In the genomic region with DNA sequence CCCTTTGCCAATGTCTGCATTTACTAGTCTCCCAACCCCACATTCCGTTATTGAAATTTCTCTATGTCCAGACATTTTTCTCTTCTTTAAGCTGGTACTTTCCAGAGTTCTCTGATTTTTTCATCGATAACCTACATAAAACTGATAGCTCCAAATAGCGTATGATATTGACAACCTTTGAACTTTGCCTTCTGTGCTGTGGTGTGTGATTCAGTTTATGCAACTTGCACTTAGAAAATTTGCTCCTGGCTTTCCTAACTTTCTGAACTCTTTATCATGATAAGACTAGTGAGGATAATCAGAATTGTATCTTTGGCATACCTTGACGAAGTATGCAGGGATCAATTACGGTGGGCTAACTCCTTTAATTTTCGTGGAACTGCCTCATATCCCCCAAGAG, we compare ENCODE assay signal across 1 cellular context.
TF ChIP-seq lines count a peak whose summit lies in the region.

No MANE protein-coding gene starts in this region.

TF ChIP-seq in GM23338, 12 proteins besides CTCF, POLR2A, EP300 and RAD21 (continued from another document):
- TF ChIP-seq, protein P1, sequence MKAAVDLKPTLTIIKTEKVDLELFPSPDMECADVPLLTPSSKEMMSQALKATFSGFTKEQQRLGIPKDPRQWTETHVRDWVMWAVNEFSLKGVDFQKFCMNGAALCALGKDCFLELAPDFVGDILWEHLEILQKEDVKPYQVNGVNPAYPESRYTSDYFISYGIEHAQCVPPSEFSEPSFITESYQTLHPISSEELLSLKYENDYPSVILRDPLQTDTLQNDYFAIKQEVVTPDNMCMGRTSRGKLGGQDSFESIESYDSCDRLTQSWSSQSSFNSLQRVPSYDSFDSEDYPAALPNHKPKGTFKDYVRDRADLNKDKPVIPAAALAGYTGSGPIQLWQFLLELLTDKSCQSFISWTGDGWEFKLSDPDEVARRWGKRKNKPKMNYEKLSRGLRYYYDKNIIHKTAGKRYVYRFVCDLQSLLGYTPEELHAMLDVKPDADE (IDR thresholded peaks at IDR 0.05): no peak
- TF ChIP-seq STAT1 (IDR thresholded peaks at IDR 0.05; ENCODE audit: unreplicated experiment) (no peak), ZNF331 (CRISPR knock-in tag; IDR thresholded peaks at IDR 0.05; ENCODE audit: low read depth) (no peak), ZNF114 (CRISPR knock-in tag; IDR thresholded peaks at IDR 0.05) (no peak), JUNB (IDR thresholded peaks at IDR 0.05; ENCODE audit: unreplicated experiment) (no peak), EZH2 (IDR thresholded peaks at IDR 0.05; ENCODE audit: low read depth, unreplicated experiment) (no peak)
- TF ChIP-seq, protein P2, sequence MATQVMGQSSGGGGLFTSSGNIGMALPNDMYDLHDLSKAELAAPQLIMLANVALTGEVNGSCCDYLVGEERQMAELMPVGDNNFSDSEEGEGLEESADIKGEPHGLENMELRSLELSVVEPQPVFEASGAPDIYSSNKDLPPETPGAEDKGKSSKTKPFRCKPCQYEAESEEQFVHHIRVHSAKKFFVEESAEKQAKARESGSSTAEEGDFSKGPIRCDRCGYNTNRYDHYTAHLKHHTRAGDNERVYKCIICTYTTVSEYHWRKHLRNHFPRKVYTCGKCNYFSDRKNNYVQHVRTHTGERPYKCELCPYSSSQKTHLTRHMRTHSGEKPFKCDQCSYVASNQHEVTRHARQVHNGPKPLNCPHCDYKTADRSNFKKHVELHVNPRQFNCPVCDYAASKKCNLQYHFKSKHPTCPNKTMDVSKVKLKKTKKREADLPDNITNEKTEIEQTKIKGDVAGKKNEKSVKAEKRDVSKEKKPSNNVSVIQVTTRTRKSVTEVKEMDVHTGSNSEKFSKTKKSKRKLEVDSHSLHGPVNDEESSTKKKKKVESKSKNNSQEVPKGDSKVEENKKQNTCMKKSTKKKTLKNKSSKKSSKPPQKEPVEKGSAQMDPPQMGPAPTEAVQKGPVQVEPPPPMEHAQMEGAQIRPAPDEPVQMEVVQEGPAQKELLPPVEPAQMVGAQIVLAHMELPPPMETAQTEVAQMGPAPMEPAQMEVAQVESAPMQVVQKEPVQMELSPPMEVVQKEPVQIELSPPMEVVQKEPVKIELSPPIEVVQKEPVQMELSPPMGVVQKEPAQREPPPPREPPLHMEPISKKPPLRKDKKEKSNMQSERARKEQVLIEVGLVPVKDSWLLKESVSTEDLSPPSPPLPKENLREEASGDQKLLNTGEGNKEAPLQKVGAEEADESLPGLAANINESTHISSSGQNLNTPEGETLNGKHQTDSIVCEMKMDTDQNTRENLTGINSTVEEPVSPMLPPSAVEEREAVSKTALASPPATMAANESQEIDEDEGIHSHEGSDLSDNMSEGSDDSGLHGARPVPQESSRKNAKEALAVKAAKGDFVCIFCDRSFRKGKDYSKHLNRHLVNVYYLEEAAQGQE (IDR thresholded peaks at IDR 0.05; ENCODE audit: unreplicated experiment): no peak
